Comparison of ENCODE assay signal across 9 cellular contexts in genomic region chr14:21039059-21039422, GRCh38. TPM values are rescaled to one million over a fixed set of nuclear protein-coding genes. Genes with fewer than 3 reads are reported as not detected.
DNase-seq lines count a peak whose midpoint lies in the region; ATAC-seq and TF ChIP-seq lines count a peak whose summit lies in the region.
"Had no signal": no experiment of that assay in that cellular context is flagged by ENCODE, and none has a peak within 500 bp of the region (broad histone marks: within the 10 kb centered on the region; RNA-seq: fewer than 3 reads in every experiment).

No MANE protein-coding gene starts in this region.

- TF ChIP-seq CTCF in smooth muscle cell (IDR thresholded peaks at IDR 0.05; ENCODE audit: borderline replicate concordance, insufficient read depth, poor library complexity, severe bottlenecking), result no peak

- H4K20me1 ChIP-seq in smooth muscle cell (ENCODE audit: low read depth), result no peaks in the 10 kb centered on the region

- H3F3A ChIP-seq in smooth muscle cell (ENCODE audit: low read depth), result no peaks in the 10 kb centered on the region

- H3K4me1 Mint-ChIP-seq in immature natural killer cell, result no peaks in the 10 kb centered on the region

- H3K36me3 Mint-ChIP-seq in immature natural killer cell, result no peaks in the 10 kb centered on the region

- no peak overlapping the region for H3K4me3 Mint-ChIP-seq in immature natural killer cell
- H3K4me3 Mint-ChIP-seq: activated T-cell treated with anti-CD3 and anti-CD28 coated beads, Interleukin-2, amount 50 U/mL, for 72 hours had no signal

- no peaks in the 10 kb centered on the region for H3K9me3 Mint-ChIP-seq in immature natural killer cell
- H3K9me3 Mint-ChIP-seq: activated T-cell treated with anti-CD3 and anti-CD28 coated beads, Interleukin-2, amount 50 U/mL, for 72 hours had no signal

- no peaks in the 10 kb centered on the region for H3K9me3 ChIP-seq in MG63
- H3K9me3 ChIP-seq in smooth muscle cell (replicated peaks; ENCODE audit: low read depth), result no peaks in the 10 kb centered on the region

- H2AFZ ChIP-seq in smooth muscle cell (ENCODE audit: low read depth), result peak overlapping the region; percentile 89

- H3K79me2 ChIP-seq in smooth muscle cell (ENCODE audit: low read depth), result no peaks in the 10 kb centered on the region

- no peak overlapping the region for H3K27ac Mint-ChIP-seq in immature natural killer cell
- H3K27ac Mint-ChIP-seq: activated T-cell treated with anti-CD3 and anti-CD28 coated beads, Interleukin-2, amount 50 U/mL, for 72 hours had no signal

- H3K27me3 ChIP-seq in MG63, result no peaks in the 10 kb centered on the region
- no peaks in the 10 kb centered on the region for H3K27me3 ChIP-seq in smooth muscle cell (ENCODE audit: low read depth)

- H3K4me1 ChIP-seq in smooth muscle cell (ENCODE audit: low read depth), result peaks cover 4% of the 10 kb centered on the region

- H3K4me2 ChIP-seq in smooth muscle cell, result peak overlapping the region; percentile 68

- H3K27ac ChIP-seq in smooth muscle cell (ENCODE audit: low read depth), result no peak overlapping the region

- 32% methylated on average over 7 of the region's 7 CpGs for WGBS in smooth muscle cell (ENCODE audit: low lambda C conversion rate)

- ATAC-seq in GM21825 (IDR thresholded peaks at IDR 0.05; ENCODE audit: unreplicated experiment) (no peak), HG02588 (IDR thresholded peaks at IDR 0.05; ENCODE audit: unreplicated experiment) (no peak), HG03571 (IDR thresholded peaks at IDR 0.05; ENCODE audit: unreplicated experiment) (no peak)
- ATAC-seq: activated T-cell treated with anti-CD3 and anti-CD28 coated beads, Interleukin-2, amount 50 U/mL, for 72 hours had no signal

- no peak overlapping the region for H3K9ac ChIP-seq in smooth muscle cell (ENCODE audit: low read depth)

- H3K36me3 ChIP-seq in MG63 (no peaks in the 10 kb centered on the region), smooth muscle cell (ENCODE audit: low read depth) (no peaks in the 10 kb centered on the region)

- H3K27me3 Mint-ChIP-seq in immature natural killer cell (ENCODE audit: low read depth in 3 of 3), result peaks cover 4 to 9% (median 5%) of the 10 kb centered on the region in 3 donors

- DNase-seq in MG63 (peak; percentile 64), cerebellar cortex (ENCODE audit: low spot score) (peak; percentile 48), left kidney (ENCODE audit: low read depth, low spot score) (peak; percentile 82), smooth muscle cell (lab: John Stamatoyannopoulos, UW; ENCODE audit: unreplicated experiment) (no peak), immature natural killer cell (no peak)
- DNase-seq: activated T-cell treated with anti-CD3 and anti-CD28 coated beads, Interleukin-2, amount 50 U/mL, for 72 hours had no signal

- H3K4me3 ChIP-seq in MG63, result no peak overlapping the region
- H3K4me3 ChIP-seq in smooth muscle cell, result no peak overlapping the region

RNA-seq across cellular contexts. Expression of gene RNASE7, which starts 3.1 kb away (rescaled TPM):
- total RNA-seq in MG63 (2014; rRNA removed; shearing (Covaris generic); ENCODE audit: low replicate concordance), result not detected in 2 replicates
- total RNA-seq in smooth muscle cell, result 1.4 and 4.1 TPM in 2 replicates
- polyA plus RNA-seq in smooth muscle cell (0.66 and 0.93 TPM in 2 replicates), immature natural killer cell (not detected)
- total RNA-seq: activated T-cell treated with anti-CD3 and anti-CD28 coated beads, Interleukin-2, amount 50 U/mL, for 72 hours had no signal

RNA-seq across cellular contexts. Expression of gene RNASE13, which starts 4.4 kb away (rescaled TPM):
- total RNA-seq in MG63 (2014; rRNA removed; shearing (Covaris generic); ENCODE audit: low replicate concordance), result not detected in 2 replicates
- not detected in 2 replicates for total RNA-seq in smooth muscle cell
- polyA plus RNA-seq in smooth muscle cell (0.25 TPM in 1 of 2 replicates, not detected in the other), immature natural killer cell (not detected)
- total RNA-seq: activated T-cell treated with anti-CD3 and anti-CD28 coated beads, Interleukin-2, amount 50 U/mL, for 72 hours had no signal

RNA-seq across cellular contexts. Expression of gene TPPP2, which starts 9.0 kb away (rescaled TPM):
- not detected in 2 replicates for total RNA-seq in MG63 (2014; rRNA removed; shearing (Covaris generic); ENCODE audit: low replicate concordance)
- total RNA-seq in smooth muscle cell, result 1.2 TPM in 1 of 2 replicates, not detected in the other
- polyA plus RNA-seq in smooth muscle cell (0.65 and 0.70 TPM in 2 replicates), immature natural killer cell (not detected)
- total RNA-seq: activated T-cell treated with anti-CD3 and anti-CD28 coated beads, Interleukin-2, amount 50 U/mL, for 72 hours had no signal

RNA-seq across cellular contexts. Expression of gene NDRG2, which starts 14.2 kb away (rescaled TPM):
- total RNA-seq in MG63 (2014; rRNA removed; shearing (Covaris generic); ENCODE audit: low replicate concordance), result 17.5 and 51.7 TPM in 2 replicates
- 31.1 and 39.8 TPM in 2 replicates for total RNA-seq in smooth muscle cell
- polyA plus RNA-seq in smooth muscle cell, result 40.4 and 48.4 TPM in 2 replicates
- 10 to 100 TPM; 10.9 to 40.0 (median 19.9) TPM for polyA plus RNA-seq in immature natural killer cell

RNA-seq across cellular contexts. Expression of gene RNASE8, which starts 18.6 kb away (rescaled TPM):
- not detected in 2 replicates for total RNA-seq in MG63 (2014; rRNA removed; shearing (Covaris generic); ENCODE audit: low replicate concordance)
- total RNA-seq in smooth muscle cell, result not detected in 2 replicates
- polyA plus RNA-seq in smooth muscle cell (not detected in 2 replicates), immature natural killer cell (not detected)
- total RNA-seq: activated T-cell treated with anti-CD3 and anti-CD28 coated beads, Interleukin-2, amount 50 U/mL, for 72 hours had no signal

Comparison
In these comparisons a context has a peak if more than half of its experiments do, and no peak if none do; other contexts are left out.
1. DNase-seq: peak in MG63 (single experiment), cerebellar cortex (single experiment) and left kidney (single experiment); none in smooth muscle cell (single experiment) and immature natural killer cell (0 of 3).